ENCODE assay signal across 9 cellular contexts in the genomic region with DNA sequence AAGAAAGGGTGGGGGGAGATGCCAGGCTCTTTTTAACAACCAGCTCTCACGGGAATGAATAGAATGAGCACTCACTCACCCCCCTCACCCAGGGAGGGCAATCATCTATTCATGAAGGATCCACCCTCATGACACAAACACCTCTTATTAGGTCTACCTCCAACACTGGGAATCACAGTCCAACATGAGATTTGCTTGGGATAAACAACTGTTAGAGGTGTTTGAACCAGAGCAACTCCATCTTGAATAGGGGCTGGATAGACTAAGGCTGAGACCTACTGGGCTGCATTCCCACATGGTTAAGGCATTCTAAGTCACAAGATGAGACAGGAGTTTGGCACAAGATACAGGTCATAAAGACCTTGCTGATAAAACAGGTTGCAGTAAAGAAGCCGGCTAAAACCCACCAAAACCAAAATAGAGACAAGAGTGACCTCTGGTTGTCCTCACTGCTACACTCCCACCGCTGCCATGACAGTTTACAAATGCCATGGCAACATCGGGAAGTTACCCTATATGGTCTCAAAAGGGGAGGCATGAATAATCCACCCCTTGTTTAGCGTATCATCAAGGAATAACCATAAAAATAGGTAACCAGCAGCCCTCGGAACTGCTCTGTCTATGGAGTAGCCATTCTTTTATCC. TPM values are rescaled to one million over a fixed set of nuclear protein-coding genes. Genes with fewer than 3 reads are reported as not detected.
DNase-seq lines count a peak whose midpoint lies in the region; ATAC-seq, FAIRE-seq and TF ChIP-seq lines count a peak whose summit lies in the region.
"Not testable (repeated sequence)": the region's sequence is repeated elsewhere in the genome, so short reads cannot be mapped to it uniquely, and the experiment has no call there.
"Had no signal": no experiment of that assay in that cellular context is flagged by ENCODE, and none has a peak within 500 bp of the region (broad histone marks: within the 10 kb centered on the region; RNA-seq: fewer than 3 reads in every experiment).

No MANE protein-coding gene starts in this region.

- not testable (repeated sequence) for DNase-seq in A549 (ENCODE audit: low read depth in 1 of 2, low spot score in 1 of 2); SK-N-SH; K562 (ENCODE audit: extremely low read depth in 1 of 4, low spot score in 3 of 4); natural killer cell treated with Interleukin-12 subunit alpha and Interleukin-12 subunit beta and Interleukin-15 and Interleukin-18, amount 100 ng/mL, for 72 hours (ENCODE audit: low spot score)
- peak; percentile 23 for DNase-seq in activated CD8-positive, alpha-beta memory T cell treated with anti-CD3 and anti-CD28 coated beads, Interleukin-2, amount 10 ng/mL, durations not matched to agents 7 days and 5 days

- H4K20me1 ChIP-seq in SK-N-SH (ENCODE audit: insufficient read depth); K562 (replicated peaks; ENCODE audit: control insufficient read depth, insufficient read depth, low read length): not testable (repeated sequence)

- CTCF ChIA-PET in A549 (lab: Yijun Ruan, JAX); SK-N-SH (lab: Yijun Ruan, JAX); activated CD8-positive, alpha-beta memory T cell treated with anti-CD3 and anti-CD28 coated beads, Interleukin-2, amount 10 ng/mL, durations not matched to agents 7 days and 5 days (lab: Charles Lee); K562 (lab: Yijun Ruan, JAX; ENCODE audit: low intra/inter-chr PET ratio): not testable (repeated sequence)

- H3K27me3 ChIP-seq in SK-N-SH (ENCODE audit: insufficient read depth) (peaks cover 23% of the 10 kb centered on the region; the same call in 1 of the 2 replicates), K562 (ENCODE audit: control insufficient read depth in 2 of 2, insufficient read depth in 2 of 2, low read length in 2 of 2) (peaks cover 5 to 11% of the 10 kb centered on the region in 2 experiments)

- H3F3A ChIP-seq in SK-N-SH (replicated peaks; ENCODE audit: insufficient read depth): not testable (repeated sequence)

- H2AFZ ChIP-seq in SK-N-SH (ENCODE audit: low read depth): peak overlapping the region; percentile 44; the same call in 1 of the 2 replicates
- peak overlapping the region; percentile 7; the same call in 1 of the 2 replicates for H2AFZ ChIP-seq in K562 (ENCODE audit: low read depth, low read length)

- H3K9me3 Mint-ChIP-seq in activated CD8-positive, alpha-beta memory T cell treated with anti-CD3 and anti-CD28 coated beads, Interleukin-2, amount 10 ng/mL, durations not matched to agents 7 days and 5 days (ENCODE audit: low read depth); natural killer cell treated with Interleukin-12 subunit alpha and Interleukin-12 subunit beta and Interleukin-15 and Interleukin-18, amount 100 ng/mL, for 72 hours; stimulated activated memory B cell treated with anti-CD40 and anti-IgM and Interleukin-4, amounts not matched to agents 10 μg/mL and 1 μg/mL and 100 μg/mL, for 72 hours: not testable (repeated sequence)

- H3K27ac ChIP-seq in A549; SK-N-SH (ENCODE audit: low read depth in 2 of 2, low read length in 1 of 2); K562 (ENCODE audit: extremely low read depth, low read depth, low read length): not testable (repeated sequence)

- not testable (repeated sequence) for H3K9ac ChIP-seq in SK-N-SH; K562 (ENCODE audit: insufficient read depth in 1 of 2, low read depth in 2 of 2, low read length in 2 of 2)

- FAIRE-seq in A549 (lab: Jason Lieb, UNC); K562 (lab: Jason Lieb, UNC): not testable (repeated sequence)
- FAIRE-seq in endometrium (lab: Jason Lieb, UNC): peak; percentile 75

- not testable (repeated sequence) for H3K27ac Mint-ChIP-seq in activated CD8-positive, alpha-beta memory T cell treated with anti-CD3 and anti-CD28 coated beads, Interleukin-2, amount 10 ng/mL, durations not matched to agents 7 days and 5 days
- H3K27ac Mint-ChIP-seq in natural killer cell treated with Interleukin-12 subunit alpha and Interleukin-12 subunit beta and Interleukin-15 and Interleukin-18, amount 100 ng/mL, for 72 hours: peak overlapping the region; percentile 19 to 30
- H3K27ac Mint-ChIP-seq in stimulated activated memory B cell treated with anti-CD40 and anti-IgM and Interleukin-4, amounts not matched to agents 10 μg/mL and 1 μg/mL and 100 μg/mL, for 72 hours: peak overlapping the region; percentile 22

- peaks cover 52% of the 10 kb centered on the region for H3K4me1 Mint-ChIP-seq in activated CD8-positive, alpha-beta memory T cell treated with anti-CD3 and anti-CD28 coated beads, Interleukin-2, amount 10 ng/mL, durations not matched to agents 7 days and 5 days
- H3K4me1 Mint-ChIP-seq in natural killer cell treated with Interleukin-12 subunit alpha and Interleukin-12 subunit beta and Interleukin-15 and Interleukin-18, amount 100 ng/mL, for 72 hours (ENCODE audit: low read depth in 2 of 2): peaks cover 36 to 49% of the 10 kb centered on the region in 2 donors
- H3K4me1 Mint-ChIP-seq in stimulated activated memory B cell treated with anti-CD40 and anti-IgM and Interleukin-4, amounts not matched to agents 10 μg/mL and 1 μg/mL and 100 μg/mL, for 72 hours: peaks cover 20% of the 10 kb centered on the region

- H3K4me3 Mint-ChIP-seq in activated CD8-positive, alpha-beta memory T cell treated with anti-CD3 and anti-CD28 coated beads, Interleukin-2, amount 10 ng/mL, durations not matched to agents 7 days and 5 days; natural killer cell treated with Interleukin-12 subunit alpha and Interleukin-12 subunit beta and Interleukin-15 and Interleukin-18, amount 100 ng/mL, for 72 hours; stimulated activated memory B cell treated with anti-CD40 and anti-IgM and Interleukin-4, amounts not matched to agents 10 μg/mL and 1 μg/mL and 100 μg/mL, for 72 hours: not testable (repeated sequence)

- H3K36me3 Mint-ChIP-seq in activated CD8-positive, alpha-beta memory T cell treated with anti-CD3 and anti-CD28 coated beads, Interleukin-2, amount 10 ng/mL, durations not matched to agents 7 days and 5 days: peaks cover 28% of the 10 kb centered on the region
- not testable (repeated sequence) for H3K36me3 Mint-ChIP-seq in natural killer cell treated with Interleukin-12 subunit alpha and Interleukin-12 subunit beta and Interleukin-15 and Interleukin-18, amount 100 ng/mL, for 72 hours
- H3K36me3 Mint-ChIP-seq in stimulated activated memory B cell treated with anti-CD40 and anti-IgM and Interleukin-4, amounts not matched to agents 10 μg/mL and 1 μg/mL and 100 μg/mL, for 72 hours: peaks cover 12% of the 10 kb centered on the region

- not testable (repeated sequence) for TF ChIP-seq RAD21 in A549 (conservative IDR thresholded peaks at IDR 0.05 in 1 of 2, IDR thresholded peaks at IDR 0.05 in 1 of 2); SK-N-SH (IDR thresholded peaks at IDR 0.05; ENCODE audit: low read length); K562 (CRISPR knock-in tag; conservative IDR thresholded peaks at IDR 0.05 in 1 of 2, IDR thresholded peaks at IDR 0.05 in 1 of 2)

- H3K79me2 ChIP-seq in SK-N-SH (ENCODE audit: insufficient read depth); K562 (ENCODE audit: control insufficient read depth, insufficient read depth, low read length): not testable (repeated sequence)

- BruUV-seq in K562 (replicated peaks; lab: Mats Ljungman, UMichigan): not testable (repeated sequence)

- not testable (repeated sequence) for H3K4me1 ChIP-seq in A549; SK-N-SH (ENCODE audit: control insufficient read depth in 1 of 2, insufficient read depth in 2 of 2, low read depth in 1 of 2, low read length in 1 of 2); K562 (replicated peaks in 1 of 2; ENCODE audit: control insufficient read depth in 2 of 2, insufficient read depth in 2 of 2, low read length in 2 of 2)

- H3K4me2 ChIP-seq in A549: 0 out of 3 replicates have a peak overlapping the region, but pooled peaks have one; percentile 1
- H3K4me2 ChIP-seq in SK-N-SH: peak overlapping the region; percentile 39; the same call in 1 of the 2 replicates
- not testable (repeated sequence) for H3K4me2 ChIP-seq in K562 (ENCODE audit: insufficient read depth, low read length)

- H3K9me2 ChIP-seq in SK-N-SH: not testable (repeated sequence)

- in situ Hi-C loops in K562 (cut with MboI): not testable (repeated sequence)

- H3K9me1 ChIP-seq in K562 (ENCODE audit: control insufficient read depth, insufficient read depth, low read length): not testable (repeated sequence)

- intact Hi-C loops in K562 (cut with micrococcal nuclease): not testable (repeated sequence)

- TF ChIP-seq POLR2A in A549 (IDR thresholded peaks at IDR 0.05; ENCODE audit: low read length); K562 (conservative IDR thresholded peaks at IDR 0.05): not testable (repeated sequence)

- peaks cover 15% of the 10 kb centered on the region for H3K9me3 ChIP-seq in A549
- H3K9me3 ChIP-seq in SK-N-SH; K562 (replicated peaks; ENCODE audit: control insufficient read depth, insufficient read depth, low read depth, low read length): not testable (repeated sequence)

- TF ChIP-seq CTCF in A549 (IDR thresholded peaks at IDR 0.05); SK-N-SH (IDR thresholded peaks at IDR 0.05); K562 (IDR thresholded peaks at IDR 0.05 in 2 of 3, conservative IDR thresholded peaks at IDR 0.05 in 1 of 3; ENCODE audit: insufficient read depth in 2 of 3, low read depth in 1 of 3, low read length in 3 of 3): not testable (repeated sequence)

- not testable (repeated sequence) for H3K27me3 Mint-ChIP-seq in activated CD8-positive, alpha-beta memory T cell treated with anti-CD3 and anti-CD28 coated beads, Interleukin-2, amount 10 ng/mL, durations not matched to agents 7 days and 5 days
- H3K27me3 Mint-ChIP-seq in natural killer cell treated with Interleukin-12 subunit alpha and Interleukin-12 subunit beta and Interleukin-15 and Interleukin-18, amount 100 ng/mL, for 72 hours: peaks cover 7 to 19% of the 10 kb centered on the region in 2 donors
- H3K27me3 Mint-ChIP-seq in stimulated activated memory B cell treated with anti-CD40 and anti-IgM and Interleukin-4, amounts not matched to agents 10 μg/mL and 1 μg/mL and 100 μg/mL, for 72 hours: peaks cover 20% of the 10 kb centered on the region

- H3K4me3 ChIP-seq in A549, K562: not testable (repeated sequence)
- peak overlapping the region; percentile 2 to 42; a peak in 3 of 4 replicates for H3K4me3 ChIP-seq in SK-N-SH (ENCODE audit: low read depth in 2 of 2, low read length in 1 of 2)

- POLR2A ChIA-PET in A549 (lab: Yijun Ruan, JAX); SK-N-SH (lab: Yijun Ruan, JAX): not testable (repeated sequence)
- POLR2A ChIA-PET in K562 (lab: Yijun Ruan, JAX): interaction anchor here (1.5 kb wide), 1 partner anchor 11 kb away, joined by 3 read pairs; no protein-coding TSS in a partner anchor

- not testable (repeated sequence) for H3K36me3 ChIP-seq in SK-N-SH (replicated peaks in 1 of 2; ENCODE audit: control insufficient read depth in 1 of 2, insufficient read depth in 2 of 2, low read length in 1 of 2); K562 (ENCODE audit: control insufficient read depth, insufficient read depth, low read length)

- not testable (repeated sequence) for TF ChIP-seq EP300 in A549 (IDR thresholded peaks at IDR 0.05); SK-N-SH (IDR thresholded peaks at IDR 0.05; ENCODE audit: borderline replicate concordance in 1 of 2, low read depth in 1 of 2, low read length in 1 of 2); K562 (IDR thresholded peaks at IDR 0.05; ENCODE audit: low read length)

- WGBS in A549 (ENCODE audit: missing lambda C conversion rate): 34% methylated on average over 6 of the region's 6 CpGs
- WGBS in SK-N-SH (ENCODE audit: low lambda C conversion rate): 16% methylated on average over 6 of the region's 6 CpGs
- 6% methylated on average over 6 of the region's 6 CpGs for WGBS in K562 (ENCODE audit: insufficient coverage, low coverage, missing lambda C conversion rate)

- not testable (repeated sequence) for ATAC-seq in A549; activated CD8-positive, alpha-beta memory T cell treated with anti-CD3 and anti-CD28 coated beads, Interleukin-2, amount 10 ng/mL, durations not matched to agents 7 days and 5 days; K562; natural killer cell treated with Interleukin-12 subunit alpha and Interleukin-12 subunit beta and Interleukin-15 and Interleukin-18, amount 100 ng/mL, for 72 hours; stimulated activated memory B cell treated with anti-CD40 and anti-IgM and Interleukin-4, amounts not matched to agents 10 μg/mL and 1 μg/mL and 100 μg/mL, for 72 hours

RNA-seq across cellular contexts. Expression of a gene that starts 27.9 kb away (rescaled TPM):
- polyA plus RNA-seq in A549 (2011; rRNA removed) (0.83 and 0.91 TPM in 2 replicates), A549 (2017; fragmentation: RNase III; extraction: RNeasy Plus Mini Kit Qiagen cat#74134 plus additional on column Dnase treatment) (0.46 to 0.72 TPM (median 0.58 TPM) in 3 replicates), SK-N-SH (2012; rRNA removed) (1.2 and 2.1 TPM in 2 replicates), K562 (2011; rRNA removed) (8.0 and 18.3 TPM in 2 replicates), K562 (2014; fragmentation: Illumina TruSeq; extraction: Trizol) (10.6 and 11.2 TPM in 2 replicates), K562 (2014; fragmentation: Nextera tagmentation; extraction: Ambion mirVana) (1 to 10 TPM; 1.2 to 2.0 TPM), K562 (2014; rRNA removed) (8.7 and 9.9 TPM in 2 replicates)
- polyA plus RNA-seq in A549 (2012; cell fraction: cytosol; rRNA removed): 1.9 TPM in 2 replicates
- polyA plus RNA-seq in A549 (2012; cell fraction: nucleus; rRNA removed): 1.5 and 1.7 TPM in 2 replicates
- polyA minus RNA-seq in A549 (2011; rRNA and poly(A)+ RNA removed): 0.34 and 1.1 TPM in 2 replicates
- polyA plus RNA-seq in SK-N-SH (2012; cell fraction: cytosol; rRNA removed): 0.82 and 1.3 TPM in 2 replicates
- 1.5 and 2.1 TPM in 2 replicates for polyA plus RNA-seq in SK-N-SH (2012; cell fraction: nucleus; rRNA removed)
- total RNA-seq in activated CD8-positive, alpha-beta memory T cell treated with anti-CD3 and anti-CD28 coated beads, Interleukin-2, amount 10 ng/mL, durations not matched to agents 7 days and 5 days: 10 to 100 TPM; 31.1 to 31.7 TPM
- 12.8 and 14.2 TPM in 2 replicates for total RNA-seq in K562 (2011; cell fraction: chromatin; rRNA removed; ENCODE audit: low replicate concordance)
- 16.7 and 17.9 TPM in 2 replicates for total RNA-seq in K562 (2011; cell fraction: nucleolus; rRNA removed)
- total RNA-seq in K562 (2011; cell fraction: nucleoplasm; rRNA removed): 13.9 and 18.0 TPM in 2 replicates
- total RNA-seq in K562 (2014; rRNA removed) (9.8 and 10.1 TPM in 2 replicates), K562 (2014; rRNA removed; fragmentation: Illumina TruSeq; extraction: Trizol) (4.0 and 4.5 TPM in 2 replicates), K562 (2015; rRNA removed; fragmentation: Illumina TruSeq; extraction: Trizol) (4.7 and 5.2 TPM in 2 replicates), K562 (2021) (9.4 and 11.7 TPM in 2 replicates)
- polyA plus RNA-seq in K562 (2011; cell fraction: cytosol; rRNA removed): 20.1 and 26.7 TPM in 2 replicates
- polyA plus RNA-seq in K562 (2011; cell fraction: nucleus; rRNA removed): 12.0 and 12.3 TPM in 2 replicates
- polyA plus RNA-seq in K562 (2012): 5.6 and 11.1 TPM in 2 replicates
- 4.5 and 4.7 TPM in 2 replicates for polyA minus RNA-seq in K562 (2011; rRNA and poly(A)+ RNA removed)
- polyA minus RNA-seq in K562 (2011; cell fraction: cytosol; rRNA and poly(A)+ RNA removed): 10.1 and 10.2 TPM in 2 replicates
- polyA minus RNA-seq in K562 (2011; cell fraction: nucleus; rRNA and poly(A)+ RNA removed): 2.9 and 3.1 TPM in 2 replicates
- total RNA-seq in natural killer cell treated with Interleukin-12 subunit alpha and Interleukin-12 subunit beta and Interleukin-15 and Interleukin-18, amount 100 ng/mL, for 72 hours: 100 to 1,000 TPM in 1 of 2 donors, 10 to 100 TPM in 1; 56.7 to 125 TPM

RNA-seq across cellular contexts. Expression of a gene that starts 56.9 kb away (rescaled TPM):
- not detected in 2 replicates for polyA plus RNA-seq in A549 (2011; rRNA removed)
- polyA plus RNA-seq in A549 (2012; cell fraction: cytosol; rRNA removed): not detected in 2 replicates
- not detected in 2 replicates for polyA plus RNA-seq in A549 (2012; cell fraction: nucleus; rRNA removed)
- not detected in 3 replicates for polyA plus RNA-seq in A549 (2017; fragmentation: RNase III; extraction: RNeasy Plus Mini Kit Qiagen cat#74134 plus additional on column Dnase treatment)
- not detected in 2 replicates for polyA minus RNA-seq in A549 (2011; rRNA and poly(A)+ RNA removed)
- polyA plus RNA-seq in SK-N-SH (2012; rRNA removed): not detected in 2 replicates
- not detected in 2 replicates for polyA plus RNA-seq in SK-N-SH (2012; cell fraction: cytosol; rRNA removed)
- not detected in 2 replicates for polyA plus RNA-seq in SK-N-SH (2012; cell fraction: nucleus; rRNA removed)
- total RNA-seq in activated CD8-positive, alpha-beta memory T cell treated with anti-CD3 and anti-CD28 coated beads, Interleukin-2, amount 10 ng/mL, durations not matched to agents 7 days and 5 days: 100 to 1,000 TPM; 302 to 832 TPM
- not detected in 2 replicates for total RNA-seq in K562 (2011; cell fraction: chromatin; rRNA removed; ENCODE audit: low replicate concordance)
- not detected in 2 replicates for total RNA-seq in K562 (2011; cell fraction: nucleolus; rRNA removed)
- total RNA-seq in K562 (2011; cell fraction: nucleoplasm; rRNA removed): not detected in 2 replicates
- total RNA-seq in K562 (2014; rRNA removed): not detected in 2 replicates
- total RNA-seq in K562 (2014; rRNA removed; fragmentation: Illumina TruSeq; extraction: Trizol): not detected in 2 replicates
- not detected in 2 replicates for total RNA-seq in K562 (2015; rRNA removed; fragmentation: Illumina TruSeq; extraction: Trizol)
- 0.95 and 1.1 TPM in 2 replicates for total RNA-seq in K562 (2021)
- polyA plus RNA-seq in K562 (2011; rRNA removed): not detected in 2 replicates
- not detected in 2 replicates for polyA plus RNA-seq in K562 (2011; cell fraction: cytosol; rRNA removed)
- polyA plus RNA-seq in K562 (2011; cell fraction: nucleus; rRNA removed): not detected in 2 replicates
- 0.03 and 0.19 TPM in 2 replicates for polyA plus RNA-seq in K562 (2012)
- not detected in 2 replicates for polyA plus RNA-seq in K562 (2014; fragmentation: Illumina TruSeq; extraction: Trizol)
- not detected for polyA plus RNA-seq in K562 (2014; fragmentation: Nextera tagmentation; extraction: Ambion mirVana)
- polyA plus RNA-seq in K562 (2014; rRNA removed): not detected in 2 replicates
- polyA minus RNA-seq in K562 (2011; rRNA and poly(A)+ RNA removed): not detected in 2 replicates
- polyA minus RNA-seq in K562 (2011; cell fraction: cytosol; rRNA and poly(A)+ RNA removed): not detected in 2 replicates
- polyA minus RNA-seq in K562 (2011; cell fraction: nucleus; rRNA and poly(A)+ RNA removed): not detected in 2 replicates
- total RNA-seq in natural killer cell treated with Interleukin-12 subunit alpha and Interleukin-12 subunit beta and Interleukin-15 and Interleukin-18, amount 100 ng/mL, for 72 hours: 1,000 to 10,000 TPM; 1,064 to 1,187 TPM
- total RNA-seq: GM23248, HFFc6 had no signal
- polyA plus RNA-seq: GM23248 had no signal

Comparison
In these comparisons a context has a peak if more than half of its experiments do, and no peak if none do; other contexts are left out.
1. RNA of a gene that starts 56.9 kb away (total RNA-seq): 1,064 to 1,187 TPM in natural killer cell treated with Interleukin-12 subunit alpha and Interleukin-12 subunit beta and Interleukin-15 and Interleukin-18, amount 100 ng/mL, for 72 hours and 302 to 832 TPM in activated CD8-positive, alpha-beta memory T cell treated with anti-CD3 and anti-CD28 coated beads, Interleukin-2, amount 10 ng/mL, durations not matched to agents 7 days and 5 days; 0.95 to 1.1 TPM in K562; every median in the first group is over 100 times any median in the second.